1 cellular context compared by ENCODE assay signal in genomic region chr6:32847795-32848194, GRCh38.
A peak's percentile ranks its signal among the peaks of the same experiment; 100 is the strongest.
TF ChIP-seq lines count a peak whose summit lies in the region.

No MANE protein-coding gene starts in this region.

TF ChIP-seq in GM12878, 131 proteins besides CTCF, POLR2A, EP300 and RAD21:
- TF ChIP-seq MTA2 (IDR thresholded peaks at IDR 0.05; ENCODE audit: low read depth) (no peak), ZBTB33 (IDR thresholded peaks at IDR 0.05) (peak; percentile 71; the same call in 1 of the 2 replicates)
